1 cellular context compared by ENCODE assay signal in the genomic region with DNA sequence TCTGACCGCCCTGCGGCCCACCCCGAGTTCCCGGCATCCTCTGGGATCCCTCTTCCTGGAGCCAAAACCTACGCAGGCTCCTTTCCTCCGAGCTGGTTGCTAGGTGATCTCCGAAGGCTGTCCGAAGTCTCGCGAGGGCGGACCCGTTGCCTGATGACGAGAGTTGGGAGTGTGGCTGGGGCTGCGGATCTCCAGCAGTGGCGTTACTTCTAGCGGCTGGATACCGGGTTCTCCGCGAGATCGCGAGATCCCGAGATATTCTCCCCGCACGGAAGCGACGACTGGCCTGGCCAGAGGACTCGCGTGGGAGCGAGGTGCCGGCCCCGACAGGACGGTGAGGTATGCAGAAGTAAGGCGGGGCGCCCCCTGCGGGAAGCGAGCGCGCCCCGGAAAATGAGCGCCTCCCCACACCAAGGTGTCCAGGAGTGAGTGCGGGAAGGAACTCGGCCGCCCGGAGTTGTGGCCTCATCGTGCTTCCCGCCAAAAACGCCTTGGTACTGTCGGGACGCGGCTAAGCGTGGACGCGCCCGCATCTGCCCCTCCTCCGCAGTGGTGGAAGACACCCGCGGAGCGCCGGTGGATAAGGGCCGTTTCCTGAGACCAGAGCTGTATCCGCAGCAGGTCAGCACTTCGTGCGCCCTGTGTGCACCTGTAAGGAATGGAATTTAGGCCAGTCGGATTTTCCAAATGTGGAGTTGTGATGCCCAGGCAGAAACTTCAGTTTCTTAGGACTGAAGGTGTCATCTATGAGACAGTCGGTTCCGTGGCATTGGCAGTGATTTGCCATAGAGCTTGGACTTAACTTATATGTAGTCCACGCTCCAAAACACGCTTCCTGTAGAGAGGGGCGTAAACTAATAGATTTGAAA.
TF ChIP-seq lines count a peak whose summit lies in the region.

A gene (plus strand): TSS at position 146 of the 869 bp plus-strand sequence. CDS start 1,426 bp downstream, outside the sequence.

TF ChIP-seq in HepG2, 621 proteins besides CTCF, POLR2A, EP300 and RAD21 (continued from another document and continues in another):
- TF ChIP-seq, protein P1, sequence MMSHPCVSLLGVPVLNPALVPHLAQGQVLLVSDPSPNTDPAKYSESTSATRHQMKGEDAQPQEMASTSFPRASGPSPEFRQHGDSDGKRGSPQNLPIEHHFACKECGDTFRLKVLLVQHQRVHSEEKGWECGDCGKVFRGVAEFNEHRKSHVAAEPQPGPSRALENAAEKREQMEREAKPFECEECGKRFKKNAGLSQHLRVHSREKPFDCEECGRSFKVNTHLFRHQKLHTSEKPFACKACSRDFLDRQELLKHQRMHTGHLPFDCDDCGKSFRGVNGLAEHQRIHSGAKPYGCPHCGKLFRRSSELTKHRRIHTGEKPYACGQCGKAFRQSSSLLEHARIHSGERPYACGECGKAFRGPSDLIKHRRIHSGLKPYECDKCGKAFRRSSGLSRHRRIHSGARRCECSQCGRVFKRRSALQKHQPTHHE (CRISPR knock-in tag; IDR thresholded peaks at IDR 0.05; ENCODE audit: borderline replicate concordance) = no peak
- TF ChIP-seq, protein P2, sequence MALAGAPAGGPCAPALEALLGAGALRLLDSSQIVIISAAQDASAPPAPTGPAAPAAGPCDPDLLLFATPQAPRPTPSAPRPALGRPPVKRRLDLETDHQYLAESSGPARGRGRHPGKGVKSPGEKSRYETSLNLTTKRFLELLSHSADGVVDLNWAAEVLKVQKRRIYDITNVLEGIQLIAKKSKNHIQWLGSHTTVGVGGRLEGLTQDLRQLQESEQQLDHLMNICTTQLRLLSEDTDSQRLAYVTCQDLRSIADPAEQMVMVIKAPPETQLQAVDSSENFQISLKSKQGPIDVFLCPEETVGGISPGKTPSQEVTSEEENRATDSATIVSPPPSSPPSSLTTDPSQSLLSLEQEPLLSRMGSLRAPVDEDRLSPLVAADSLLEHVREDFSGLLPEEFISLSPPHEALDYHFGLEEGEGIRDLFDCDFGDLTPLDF (CRISPR knock-in tag; IDR thresholded peaks at IDR 0.05) = peak; percentile 90; the same call in 1 of the 2 replicates
- no peak for TF ChIP-seq ZSCAN22 (CRISPR knock-in tag; IDR thresholded peaks at IDR 0.05)
- TF ChIP-seq ZC3H13 (CRISPR knock-in tag; IDR thresholded peaks at IDR 0.05) = no peak
- no peak for TF ChIP-seq ZFP36L2 (CRISPR knock-in tag; IDR thresholded peaks at IDR 0.05)
- TF ChIP-seq ZNF124 (CRISPR knock-in tag; IDR thresholded peaks at IDR 0.05) = peak; percentile 48; the same call in 1 of the 2 replicates
- no peak for TF ChIP-seq NFRKB (IDR thresholded peaks at IDR 0.05)
- peak; percentile 72 for TF ChIP-seq ZNF678 (CRISPR knock-in tag; IDR thresholded peaks at IDR 0.05)
- no peak for TF ChIP-seq HOXA7 (CRISPR knock-in tag; IDR thresholded peaks at IDR 0.05)
- no peak for TF ChIP-seq ZNF552 (CRISPR knock-in tag; IDR thresholded peaks at IDR 0.05; ENCODE audit: borderline replicate concordance)
- peak; percentile 62; the same call in 1 of the 2 replicates for TF ChIP-seq YEATS4 (CRISPR knock-in tag; IDR thresholded peaks at IDR 0.05; ENCODE audit: borderline replicate concordance)
- TF ChIP-seq, protein P3, sequence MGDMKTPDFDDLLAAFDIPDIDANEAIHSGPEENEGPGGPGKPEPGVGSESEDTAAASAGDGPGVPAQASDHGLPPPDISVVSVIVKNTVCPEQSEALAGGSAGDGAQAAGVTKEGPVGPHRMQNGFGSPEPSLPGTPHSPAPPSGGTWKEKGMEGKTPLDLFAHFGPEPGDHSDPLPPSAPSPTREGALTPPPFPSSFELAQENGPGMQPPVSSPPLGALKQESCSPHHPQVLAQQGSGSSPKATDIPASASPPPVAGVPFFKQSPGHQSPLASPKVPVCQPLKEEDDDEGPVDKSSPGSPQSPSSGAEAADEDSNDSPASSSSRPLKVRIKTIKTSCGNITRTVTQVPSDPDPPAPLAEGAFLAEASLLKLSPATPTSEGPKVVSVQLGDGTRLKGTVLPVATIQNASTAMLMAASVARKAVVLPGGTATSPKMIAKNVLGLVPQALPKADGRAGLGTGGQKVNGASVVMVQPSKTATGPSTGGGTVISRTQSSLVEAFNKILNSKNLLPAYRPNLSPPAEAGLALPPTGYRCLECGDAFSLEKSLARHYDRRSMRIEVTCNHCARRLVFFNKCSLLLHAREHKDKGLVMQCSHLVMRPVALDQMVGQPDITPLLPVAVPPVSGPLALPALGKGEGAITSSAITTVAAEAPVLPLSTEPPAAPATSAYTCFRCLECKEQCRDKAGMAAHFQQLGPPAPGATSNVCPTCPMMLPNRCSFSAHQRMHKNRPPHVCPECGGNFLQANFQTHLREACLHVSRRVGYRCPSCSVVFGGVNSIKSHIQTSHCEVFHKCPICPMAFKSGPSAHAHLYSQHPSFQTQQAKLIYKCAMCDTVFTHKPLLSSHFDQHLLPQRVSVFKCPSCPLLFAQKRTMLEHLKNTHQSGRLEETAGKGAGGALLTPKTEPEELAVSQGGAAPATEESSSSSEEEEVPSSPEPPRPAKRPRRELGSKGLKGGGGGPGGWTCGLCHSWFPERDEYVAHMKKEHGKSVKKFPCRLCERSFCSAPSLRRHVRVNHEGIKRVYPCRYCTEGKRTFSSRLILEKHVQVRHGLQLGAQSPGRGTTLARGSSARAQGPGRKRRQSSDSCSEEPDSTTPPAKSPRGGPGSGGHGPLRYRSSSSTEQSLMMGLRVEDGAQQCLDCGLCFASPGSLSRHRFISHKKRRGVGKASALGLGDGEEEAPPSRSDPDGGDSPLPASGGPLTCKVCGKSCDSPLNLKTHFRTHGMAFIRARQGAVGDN (CRISPR knock-in tag; IDR thresholded peaks at IDR 0.05) = peak; percentile 99
- no peak for TF ChIP-seq MATR3 (CRISPR knock-in tag; IDR thresholded peaks at IDR 0.05)
- TF ChIP-seq, protein P4, sequence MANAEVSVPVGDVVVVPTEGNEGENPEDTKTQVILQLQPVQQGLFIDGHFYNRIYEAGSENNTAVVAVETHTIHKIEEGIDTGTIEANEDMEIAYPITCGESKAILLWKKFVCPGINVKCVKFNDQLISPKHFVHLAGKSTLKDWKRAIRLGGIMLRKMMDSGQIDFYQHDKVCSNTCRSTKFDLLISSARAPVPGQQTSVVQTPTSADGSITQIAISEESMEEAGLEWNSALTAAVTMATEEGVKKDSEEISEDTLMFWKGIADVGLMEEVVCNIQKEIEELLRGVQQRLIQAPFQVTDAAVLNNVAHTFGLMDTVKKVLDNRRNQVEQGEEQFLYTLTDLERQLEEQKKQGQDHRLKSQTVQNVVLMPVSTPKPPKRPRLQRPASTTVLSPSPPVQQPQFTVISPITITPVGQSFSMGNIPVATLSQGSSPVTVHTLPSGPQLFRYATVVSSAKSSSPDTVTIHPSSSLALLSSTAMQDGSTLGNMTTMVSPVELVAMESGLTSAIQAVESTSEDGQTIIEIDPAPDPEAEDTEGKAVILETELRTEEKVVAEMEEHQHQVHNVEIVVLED (CRISPR knock-in tag; IDR thresholded peaks at IDR 0.05; ENCODE audit: borderline replicate concordance) = peak; percentile 62; the same call in 1 of the 2 replicates
- no peak for TF ChIP-seq MAF1 (CRISPR knock-in tag; IDR thresholded peaks at IDR 0.05; ENCODE audit: borderline replicate concordance)
- TF ChIP-seq ZNF841 (CRISPR knock-in tag; IDR thresholded peaks at IDR 0.05; ENCODE audit: borderline replicate concordance) = no peak
- TF ChIP-seq HNRNPK (IDR thresholded peaks at IDR 0.05; ENCODE audit: low read depth, low read length, poor library complexity, severe bottlenecking) = no peak
- no peak; the same call in 1 of the 2 replicates for TF ChIP-seq MIER3 (CRISPR knock-in tag; IDR thresholded peaks at IDR 0.05; ENCODE audit: borderline replicate concordance)
- TF ChIP-seq CBFB (CRISPR knock-in tag; IDR thresholded peaks at IDR 0.05) = peak; percentile 68; the same call in 1 of the 2 replicates
- TF ChIP-seq, protein P5, sequence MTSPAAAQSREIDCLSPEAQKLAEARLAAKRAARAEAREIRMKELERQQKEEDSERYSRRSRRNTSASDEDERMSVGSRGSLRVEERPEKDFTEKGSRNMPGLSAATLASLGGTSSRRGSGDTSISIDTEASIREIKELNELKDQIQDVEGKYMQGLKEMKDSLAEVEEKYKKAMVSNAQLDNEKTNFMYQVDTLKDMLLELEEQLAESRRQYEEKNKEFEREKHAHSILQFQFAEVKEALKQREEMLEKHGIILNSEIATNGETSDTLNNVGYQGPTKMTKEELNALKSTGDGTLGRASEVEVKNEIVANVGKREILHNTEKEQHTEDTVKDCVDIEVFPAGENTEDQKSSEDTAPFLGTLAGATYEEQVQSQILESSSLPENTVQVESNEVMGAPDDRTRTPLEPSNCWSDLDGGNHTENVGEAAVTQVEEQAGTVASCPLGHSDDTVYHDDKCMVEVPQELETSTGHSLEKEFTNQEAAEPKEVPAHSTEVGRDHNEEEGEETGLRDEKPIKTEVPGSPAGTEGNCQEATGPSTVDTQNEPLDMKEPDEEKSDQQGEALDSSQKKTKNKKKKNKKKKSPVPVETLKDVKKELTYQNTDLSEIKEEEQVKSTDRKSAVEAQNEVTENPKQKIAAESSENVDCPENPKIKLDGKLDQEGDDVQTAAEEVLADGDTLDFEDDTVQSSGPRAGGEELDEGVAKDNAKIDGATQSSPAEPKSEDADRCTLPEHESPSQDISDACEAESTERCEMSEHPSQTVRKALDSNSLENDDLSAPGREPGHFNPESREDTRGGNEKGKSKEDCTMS (CRISPR knock-in tag; conservative IDR thresholded peaks at IDR 0.05) = no peak
- TF ChIP-seq ZNF747 (CRISPR knock-in tag; IDR thresholded peaks at IDR 0.05; ENCODE audit: borderline replicate concordance) = peak; percentile 85; the same call in 1 of the 2 replicates
- TF ChIP-seq ONECUT2 (CRISPR knock-in tag; IDR thresholded peaks at IDR 0.05) = no peak
- TF ChIP-seq, protein P6, sequence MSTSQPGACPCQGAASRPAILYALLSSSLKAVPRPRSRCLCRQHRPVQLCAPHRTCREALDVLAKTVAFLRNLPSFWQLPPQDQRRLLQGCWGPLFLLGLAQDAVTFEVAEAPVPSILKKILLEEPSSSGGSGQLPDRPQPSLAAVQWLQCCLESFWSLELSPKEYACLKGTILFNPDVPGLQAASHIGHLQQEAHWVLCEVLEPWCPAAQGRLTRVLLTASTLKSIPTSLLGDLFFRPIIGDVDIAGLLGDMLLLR (CRISPR knock-in tag; IDR thresholded peaks at IDR 0.05) = peak; percentile 50; the same call in 1 of the 2 replicates
- TF ChIP-seq STAT5B (CRISPR knock-in tag; IDR thresholded peaks at IDR 0.05) = no peak
- peak; percentile 30; the same call in 1 of the 2 replicates for TF ChIP-seq MIXL1 (CRISPR knock-in tag; IDR thresholded peaks at IDR 0.05)
- TF ChIP-seq GATA4 (IDR thresholded peaks at IDR 0.05; ENCODE audit: borderline replicate concordance, low read depth) = peak; percentile 48; the same call in 1 of the 2 replicates
- no peak for TF ChIP-seq GTF2F1 (IDR thresholded peaks at IDR 0.05; ENCODE audit: low read length)
- TF ChIP-seq ZNF850 (CRISPR knock-in tag; conservative IDR thresholded peaks at IDR 0.05) = no peak
- TF ChIP-seq TCF12 (IDR thresholded peaks at IDR 0.05) = no peak
- TF ChIP-seq TCF12 (CRISPR knock-in tag; IDR thresholded peaks at IDR 0.05) = no peak; the same call in 1 of the 2 replicates
- TF ChIP-seq NR2F6 (IDR thresholded peaks at IDR 0.05) = no peak; the same call in 1 of the 2 replicates
- no peak for TF ChIP-seq NR2F6 (CRISPR knock-in tag; IDR thresholded peaks at IDR 0.05)
- TF ChIP-seq ZNF207 (IDR thresholded peaks at IDR 0.05; ENCODE audit: borderline replicate concordance) = no peak
- TF ChIP-seq SIN3A (IDR thresholded peaks at IDR 0.05; ENCODE audit: borderline replicate concordance, low read depth, low read length) = no peak; the same call in 1 of the 2 replicates
- no peak for TF ChIP-seq MAFK (conservative IDR thresholded peaks at IDR 0.05 in 1 of 2, IDR thresholded peaks at IDR 0.05 in 1 of 2; ENCODE audit: low read length in 2 of 2)
- no peak for TF ChIP-seq ZNF562 (CRISPR knock-in tag; IDR thresholded peaks at IDR 0.05; ENCODE audit: borderline replicate concordance)
- TF ChIP-seq ZBTB1 (CRISPR knock-in tag; IDR thresholded peaks at IDR 0.05; ENCODE audit: borderline replicate concordance) = no peak
- TF ChIP-seq NPAS2 (CRISPR knock-in tag; IDR thresholded peaks at IDR 0.05; ENCODE audit: borderline replicate concordance) = no peak
- TF ChIP-seq, protein P7, sequence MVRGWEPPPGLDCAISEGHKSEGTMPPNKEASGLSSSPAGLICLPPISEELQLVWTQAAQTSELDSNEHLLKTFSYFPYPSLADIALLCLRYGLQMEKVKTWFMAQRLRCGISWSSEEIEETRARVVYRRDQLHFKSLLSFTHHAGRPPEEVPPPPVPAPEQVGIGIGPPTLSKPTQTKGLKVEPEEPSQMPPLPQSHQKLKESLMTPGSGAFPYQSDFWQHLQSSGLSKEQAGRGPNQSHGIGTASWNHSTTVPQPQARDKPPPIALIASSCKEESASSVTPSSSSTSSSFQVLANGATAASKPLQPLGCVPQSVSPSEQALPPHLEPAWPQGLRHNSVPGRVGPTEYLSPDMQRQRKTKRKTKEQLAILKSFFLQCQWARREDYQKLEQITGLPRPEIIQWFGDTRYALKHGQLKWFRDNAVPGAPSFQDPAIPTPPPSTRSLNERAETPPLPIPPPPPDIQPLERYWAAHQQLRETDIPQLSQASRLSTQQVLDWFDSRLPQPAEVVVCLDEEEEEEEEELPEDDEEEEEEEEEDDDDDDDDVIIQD (CRISPR knock-in tag; IDR thresholded peaks at IDR 0.05; ENCODE audit: low read depth) = peak; percentile 96
- no peak for TF ChIP-seq ZNF652 (CRISPR knock-in tag; IDR thresholded peaks at IDR 0.05; ENCODE audit: borderline replicate concordance, low read depth)
- TF ChIP-seq PCBP2 (optimal IDR thresholded peaks at IDR 0.05; ENCODE audit: low read depth, low read length, poor library complexity, severe bottlenecking) = no peak
- peak; percentile 28; the same call in 1 of the 2 replicates for TF ChIP-seq ZNF317 (CRISPR knock-in tag; IDR thresholded peaks at IDR 0.05)
- no peak for TF ChIP-seq TBP (CRISPR knock-in tag; IDR thresholded peaks at IDR 0.05)
- no peak for TF ChIP-seq ZNF530 (CRISPR knock-in tag; IDR thresholded peaks at IDR 0.05; ENCODE audit: low read depth)
- TF ChIP-seq ZNF264 (CRISPR knock-in tag; IDR thresholded peaks at IDR 0.05) = no peak
- TF ChIP-seq DMAP1 (CRISPR knock-in tag; IDR thresholded peaks at IDR 0.05) = peak; percentile 85
- TF ChIP-seq TOE1 (CRISPR knock-in tag; IDR thresholded peaks at IDR 0.05) = no peak; the same call in 1 of the 2 replicates
- no peak for TF ChIP-seq FOXA1 (IDR thresholded peaks at IDR 0.05)
- TF ChIP-seq FOXA1 (CRISPR knock-in tag; IDR thresholded peaks at IDR 0.05) = no peak
- no peak; the same call in 1 of the 2 replicates for TF ChIP-seq ZFP36L1 (CRISPR knock-in tag; IDR thresholded peaks at IDR 0.05)
- TF ChIP-seq TBL1XR1 (IDR thresholded peaks at IDR 0.05; ENCODE audit: borderline replicate concordance, low read length, partially characterized antibody) = no peak
- no peak for TF ChIP-seq ZNF724P (CRISPR knock-in tag; IDR thresholded peaks at IDR 0.05; ENCODE audit: borderline replicate concordance)
- TF ChIP-seq, protein P8, sequence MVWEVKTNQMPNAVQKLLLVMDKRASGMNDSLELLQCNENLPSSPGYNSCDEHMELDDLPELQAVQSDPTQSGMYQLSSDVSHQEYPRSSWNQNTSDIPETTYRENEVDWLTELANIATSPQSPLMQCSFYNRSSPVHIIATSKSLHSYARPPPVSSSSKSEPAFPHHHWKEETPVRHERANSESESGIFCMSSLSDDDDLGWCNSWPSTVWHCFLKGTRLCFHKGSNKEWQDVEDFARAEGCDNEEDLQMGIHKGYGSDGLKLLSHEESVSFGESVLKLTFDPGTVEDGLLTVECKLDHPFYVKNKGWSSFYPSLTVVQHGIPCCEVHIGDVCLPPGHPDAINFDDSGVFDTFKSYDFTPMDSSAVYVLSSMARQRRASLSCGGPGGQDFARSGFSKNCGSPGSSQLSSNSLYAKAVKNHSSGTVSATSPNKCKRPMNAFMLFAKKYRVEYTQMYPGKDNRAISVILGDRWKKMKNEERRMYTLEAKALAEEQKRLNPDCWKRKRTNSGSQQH (CRISPR knock-in tag; IDR thresholded peaks at IDR 0.05; ENCODE audit: low read depth) = no peak; the same call in 1 of the 2 replicates
- TF ChIP-seq ATAD3A (CRISPR knock-in tag; IDR thresholded peaks at IDR 0.05) = no peak
